ENCODE assay signal across 10 cellular contexts in genomic region chr6:35368038-35368887, GRCh38. TPM values are rescaled to one million over a fixed set of nuclear protein-coding genes. Genes with fewer than 3 reads are reported as not detected.
DNase-seq lines count a peak whose midpoint lies in the region; ATAC-seq, FAIRE-seq and TF ChIP-seq lines count a peak whose summit lies in the region.
"Had no signal": no experiment of that assay in that cellular context is flagged by ENCODE, and none has a peak within 500 bp of the region (broad histone marks: within the 10 kb centered on the region; RNA-seq: fewer than 3 reads in every experiment).

No MANE protein-coding gene starts in this region.

- H3K9me1 ChIP-seq in endothelial cell of umbilical vein (replicated peaks; ENCODE audit: control insufficient read depth, extremely low read depth, insufficient read depth, low read length): no peaks in the 10 kb centered on the region

- intact Hi-C loops in activated naive CD4-positive, alpha-beta T cell treated with anti-CD3 and anti-CD28 coated beads for 36 hours (cut with micrococcal nuclease): loop anchor here (2.0 kb wide), 2 partner anchors 25 to 65 kb away; partner anchors contain the start of gene PPARD
- intact Hi-C loops in PC-9 (cut with micrococcal nuclease; ENCODE audit: unreplicated experiment): loop anchor here (1.0 kb wide), 1 partner anchor 8 kb away; no protein-coding TSS in a partner anchor
- intact Hi-C loops in endothelial cell of umbilical vein (cut with micrococcal nuclease): no loop called here

- H4K20me1 ChIP-seq in PC-9 (ENCODE audit: insufficient read depth): no peaks in the 10 kb centered on the region; the same call in 1 of the 2 replicates
- no peaks in the 10 kb centered on the region for H4K20me1 ChIP-seq in endothelial cell of umbilical vein (replicated peaks; ENCODE audit: control insufficient read depth, extremely low read depth, insufficient read depth, low read length)

- H3K9me3 ChIP-seq in PC-9 (ENCODE audit: insufficient read depth, low read depth) (no peaks in the 10 kb centered on the region), endothelial cell of umbilical vein (replicated peaks; ENCODE audit: control insufficient read depth, insufficient read depth, low read length) (no peaks in the 10 kb centered on the region), endodermal cell (ENCODE audit: control insufficient read depth, low read length) (no peaks in the 10 kb centered on the region)

- no peaks in the 10 kb centered on the region for H3K27me3 Mint-ChIP-seq in activated naive CD4-positive, alpha-beta T cell treated with anti-CD3 and anti-CD28 coated beads for 36 hours (ENCODE audit: low read depth)
- H3K27me3 Mint-ChIP-seq in stimulated activated naive B cell treated with anti-CD40 and anti-IgM and Interleukin-4, amounts not matched to agents 10 μg/mL and 1 μg/mL and 100 μg/mL, for 72 hours: no peaks in the 10 kb centered on the region
- H3K27me3 Mint-ChIP-seq in endodermal cell (ENCODE audit: insufficient read depth): no peaks in the 10 kb centered on the region

- peaks cover 14% of the 10 kb centered on the region; the same call in 1 of the 2 replicates for H3K79me2 ChIP-seq in PC-9 (ENCODE audit: low read depth)
- H3K79me2 ChIP-seq in endothelial cell of umbilical vein (ENCODE audit: control insufficient read depth, insufficient read depth, low read length): peaks cover 11% of the 10 kb centered on the region

- H3K27me3 ChIP-seq in PC-9 (ENCODE audit: insufficient read depth, low read depth) (no peaks in the 10 kb centered on the region), endothelial cell of umbilical vein (ENCODE audit: control insufficient read depth in 2 of 2, insufficient read depth in 2 of 2, low read length in 2 of 2) (no peaks in the 10 kb centered on the region), endodermal cell (ENCODE audit: control insufficient read depth, insufficient read depth, low read length, poor library complexity, severe bottlenecking) (no peaks in the 10 kb centered on the region)

- H3K36me3 Mint-ChIP-seq in activated naive CD4-positive, alpha-beta T cell treated with anti-CD3 and anti-CD28 coated beads for 36 hours (ENCODE audit: low read depth): no peaks in the 10 kb centered on the region
- peaks cover 12 to 17% of the 10 kb centered on the region in 2 donors for H3K36me3 Mint-ChIP-seq in stimulated activated naive B cell treated with anti-CD40 and anti-IgM and Interleukin-4, amounts not matched to agents 10 μg/mL and 1 μg/mL and 100 μg/mL, for 72 hours
- H3K36me3 Mint-ChIP-seq in endodermal cell (ENCODE audit: low read depth): no peaks in the 10 kb centered on the region

- no peak overlapping the region for H3K4me3 ChIP-seq in PC-9
- H3K4me3 ChIP-seq in endothelial cell of umbilical vein (replicated peaks in 1 of 3; ENCODE audit: insufficient read depth in 1 of 3, low read depth in 1 of 3, low read length in 3 of 3): no peak overlapping the region
- H3K4me3 ChIP-seq in endodermal cell (ENCODE audit: low read length): no peak overlapping the region

- no peaks in the 10 kb centered on the region for H3K9me3 Mint-ChIP-seq in activated naive CD4-positive, alpha-beta T cell treated with anti-CD3 and anti-CD28 coated beads for 36 hours
- H3K9me3 Mint-ChIP-seq in stimulated activated naive B cell treated with anti-CD40 and anti-IgM and Interleukin-4, amounts not matched to agents 10 μg/mL and 1 μg/mL and 100 μg/mL, for 72 hours: no peaks in the 10 kb centered on the region
- H3K9me3 Mint-ChIP-seq in endodermal cell: no peaks in the 10 kb centered on the region

- H3K4me3 Mint-ChIP-seq in activated naive CD4-positive, alpha-beta T cell treated with anti-CD3 and anti-CD28 coated beads for 36 hours: no peak overlapping the region
- no peak overlapping the region for H3K4me3 Mint-ChIP-seq in stimulated activated naive B cell treated with anti-CD40 and anti-IgM and Interleukin-4, amounts not matched to agents 10 μg/mL and 1 μg/mL and 100 μg/mL, for 72 hours
- H3K4me3 Mint-ChIP-seq in endodermal cell: no peak overlapping the region

- H3K27ac ChIP-seq in PC-9 (peak overlapping the region; percentile 80), endothelial cell of umbilical vein (ENCODE audit: insufficient read depth, low read depth, low read length) (no peak overlapping the region), endodermal cell (ENCODE audit: low read depth, low read length) (no peak overlapping the region)

- WGBS in endodermal cell (ENCODE audit: insufficient coverage in 1 of 2, insufficient read length in 1 of 2), 2 experiments: 74 to 89% methylated on average over 2 of the region's 2 CpGs

- H3K27ac Mint-ChIP-seq in activated naive CD4-positive, alpha-beta T cell treated with anti-CD3 and anti-CD28 coated beads for 36 hours: peak overlapping the region; percentile 33
- peak overlapping the region; percentile 80 for H3K27ac Mint-ChIP-seq in stimulated activated naive B cell treated with anti-CD40 and anti-IgM and Interleukin-4, amounts not matched to agents 10 μg/mL and 1 μg/mL and 100 μg/mL, for 72 hours
- H3K27ac Mint-ChIP-seq in endodermal cell: no peak overlapping the region

- H3K4me1 ChIP-seq in PC-9 (replicated peaks; ENCODE audit: insufficient read depth): peaks cover 34% of the 10 kb centered on the region
- H3K4me1 ChIP-seq in endothelial cell of umbilical vein (ENCODE audit: control insufficient read depth, extremely low read depth, insufficient read depth, low read length): peaks cover 34% of the 10 kb centered on the region
- H3K4me1 ChIP-seq in endodermal cell (ENCODE audit: control insufficient read depth, insufficient read depth, low read length): no peaks in the 10 kb centered on the region

- H2AFZ ChIP-seq in PC-9: no peak overlapping the region
- no peak overlapping the region for H2AFZ ChIP-seq in endothelial cell of umbilical vein (ENCODE audit: low read depth, low read length)

- 0 out of 2 replicates have a peak overlapping the region, but pooled peaks have one; percentile 19 for H3K4me2 ChIP-seq in PC-9
- no peak overlapping the region for H3K4me2 ChIP-seq in endothelial cell of umbilical vein (ENCODE audit: insufficient read depth, low read length)

- POLR2A ChIA-PET in PC-9 (lab: Charles Lee; ENCODE audit: unreplicated experiment) (interaction anchor here (0.6 kb wide), 1 partner anchor 23 kb away, joined by 4 read pairs; no protein-coding TSS in a partner anchor), endothelial cell of umbilical vein (lab: Charles Lee) (no interaction called here), HEK293T (lab: Yijun Ruan, JAX) (no interaction called here)

- dilution Hi-C loops in endothelial cell of umbilical vein (cut with MboI; ENCODE audit: extremely low pct_ligation_motif_present, low sequenced_read_pairs): no loop called here

- H3K9ac ChIP-seq in endothelial cell of umbilical vein (replicated peaks; ENCODE audit: extremely low read depth, insufficient read depth, low read length): no peak overlapping the region
- H3K9ac ChIP-seq in endodermal cell (ENCODE audit: extremely low read depth, low read length, poor library complexity, severe bottlenecking): no peak overlapping the region

- BruUV-seq in PC-9 (replicated peaks; lab: Mats Ljungman, UMichigan) (no TSS peak), endothelial cell of umbilical vein (replicated peaks; lab: Mats Ljungman, UMichigan) (no TSS peak)

- no peaks in the 10 kb centered on the region for H3K9me2 ChIP-seq in PC-9 (ENCODE audit: insufficient read depth)

- no peak for TF ChIP-seq POLR2A in endothelial cell of umbilical vein (IDR thresholded peaks at IDR 0.05; ENCODE audit: low read depth, low read length)

- peaks cover 28% of the 10 kb centered on the region for H3F3A ChIP-seq in PC-9 (ENCODE audit: insufficient read depth, low read depth)

- H3K36me3 ChIP-seq in PC-9 (ENCODE audit: low read depth) (no peaks in the 10 kb centered on the region), endothelial cell of umbilical vein (ENCODE audit: control insufficient read depth in 2 of 2, extremely low read depth in 1 of 2, insufficient read depth in 2 of 2, low read length in 2 of 2) (no peaks in the 10 kb centered on the region), endodermal cell (ENCODE audit: control insufficient read depth, insufficient read depth, low read length) (no peaks in the 10 kb centered on the region)

- TF ChIP-seq CTCF in PC-9 (conservative IDR thresholded peaks at IDR 0.05): no peak
- TF ChIP-seq CTCF in endothelial cell of umbilical vein (IDR thresholded peaks at IDR 0.05; ENCODE audit: extremely low read depth in 1 of 2, insufficient read depth in 1 of 2, low read depth in 1 of 2, low read length in 2 of 2): no peak
- no peak for TF ChIP-seq CTCF in endodermal cell (conservative IDR thresholded peaks at IDR 0.05)

- FAIRE-seq in endothelial cell of umbilical vein (lab: Jason Lieb, UNC): peak; percentile 85
- FAIRE-seq: TTC549 had no signal

- ATAC-seq in stimulated activated naive B cell treated with anti-CD40 and anti-IgM and Interleukin-4, amounts not matched to agents 10 μg/mL and 1 μg/mL and 100 μg/mL, for 72 hours (replicated peaks): peak; percentile 44 to 53

- DNase-seq in activated naive CD4-positive, alpha-beta T cell treated with anti-CD3 and anti-CD28 coated beads for 36 hours: peak; percentile 64
- no peak for DNase-seq in activated naive CD4-positive, alpha-beta T cell treated with Interleukin-2 at 50 U/mL for 16 hours
- peak; percentile 18 to 97 for DNase-seq in PC-9
- DNase-seq in endothelial cell of umbilical vein (ENCODE audit: low read depth, low spot score): peak; percentile 33
- peak; percentile 16 for DNase-seq in stimulated activated naive B cell treated with anti-CD40 and anti-IgM and Interleukin-4, amounts not matched to agents 10 μg/mL and 1 μg/mL and 100 μg/mL, for 72 hours
- DNase-seq in HEK293T (ENCODE audit: extremely low spot score): no peak
- DNase-seq in endodermal cell: no peak
- DNase-seq in medulla oblongata (ENCODE audit: extremely low spot score): no peak
- DNase-seq: DMS 273 treated with DMSO at 0.1 percent for 48 hours had no signal

- peaks cover 49% of the 10 kb centered on the region for H3K4me1 Mint-ChIP-seq in activated naive CD4-positive, alpha-beta T cell treated with anti-CD3 and anti-CD28 coated beads for 36 hours (ENCODE audit: low read depth)
- peaks cover 50 to 70% of the 10 kb centered on the region in 2 donors for H3K4me1 Mint-ChIP-seq in stimulated activated naive B cell treated with anti-CD40 and anti-IgM and Interleukin-4, amounts not matched to agents 10 μg/mL and 1 μg/mL and 100 μg/mL, for 72 hours
- no peaks in the 10 kb centered on the region for H3K4me1 Mint-ChIP-seq in endodermal cell

- CTCF ChIA-PET in activated naive CD4-positive, alpha-beta T cell treated with anti-CD3 and anti-CD28 coated beads for 36 hours (lab: Charles Lee): interaction anchor here (0.8 to 1.4 kb wide), 5 partner anchors 9 to 81 kb away, joined by 3 to 5 read pairs (median 3); partner anchors contain the start of gene DEF6
- CTCF ChIA-PET in PC-9 (lab: Charles Lee) (interaction anchor here (0.6 kb wide), 1 partner anchor 50 kb away, joined by 8 read pairs; no protein-coding TSS in a partner anchor), endothelial cell of umbilical vein (lab: Charles Lee) (interaction anchor here (1.2 to 2.3 kb wide), 2 partner anchors 10 to 81 kb away, joined by 3 to 8 read pairs; no protein-coding TSS in a partner anchor), HEK293T (lab: Yijun Ruan, JAX) (no interaction called here)

RNA-seq across cellular contexts. Expression of gene PPARD, which starts 25.9 kb away (rescaled TPM):
- 10 to 100 TPM; 10.8 to 11.2 TPM for total RNA-seq in activated naive CD4-positive, alpha-beta T cell treated with anti-CD3 and anti-CD28 coated beads for 36 hours
- total RNA-seq in PC-9 (2021): 18.8 and 24.7 TPM in 2 replicates
- total RNA-seq in endothelial cell of umbilical vein: 23.4 and 29.2 TPM in 2 replicates
- polyA plus RNA-seq in endothelial cell of umbilical vein: 29.2 and 32.5 TPM in 2 replicates
- 18.4 and 22.5 TPM in 2 replicates for polyA plus RNA-seq in endothelial cell of umbilical vein (2011; cell fraction: cytosol; rRNA removed)
- 23.4 and 24.6 TPM in 2 replicates for polyA plus RNA-seq in endothelial cell of umbilical vein (2011; cell fraction: nucleus; rRNA removed)
- 17.6 and 21.9 TPM in 2 replicates for polyA plus RNA-seq in endothelial cell of umbilical vein (2012)
- polyA minus RNA-seq in endothelial cell of umbilical vein: 21.0 and 22.8 TPM in 2 replicates
- 4.2 TPM for polyA minus RNA-seq in endothelial cell of umbilical vein (2011; cell fraction: cytosol; rRNA and poly(A)+ RNA removed)
- 9.3 and 9.5 TPM in 2 replicates for polyA minus RNA-seq in endothelial cell of umbilical vein (2011; cell fraction: nucleus; rRNA and poly(A)+ RNA removed)
- total RNA-seq in endodermal cell: 10 to 100 TPM; 10.9 to 11.5 TPM
- 15.1 TPM for polyA plus RNA-seq in endodermal cell (2013, experiment 1 of 2)
- 13.3 TPM for polyA plus RNA-seq in endodermal cell (2013, experiment 2 of 2)

Comparison
In these comparisons a context has a peak if more than half of its experiments do, and no peak if none do; other contexts are left out.
1. DNase-seq: peak in activated naive CD4-positive, alpha-beta T cell treated with anti-CD3 and anti-CD28 coated beads for 36 hours (single experiment), PC-9 (2 of 2), endothelial cell of umbilical vein (single experiment) and stimulated activated naive B cell treated with anti-CD40 and anti-IgM and Interleukin-4, amounts not matched to agents 10 μg/mL and 1 μg/mL and 100 μg/mL, for 72 hours (single experiment); none in activated naive CD4-positive, alpha-beta T cell treated with Interleukin-2 at 50 U/mL for 16 hours (single experiment), HEK293T (single experiment), endodermal cell (single experiment) and medulla oblongata (single experiment).